ENCODE assay signal across 1 cellular context in genomic region chr12:26627335-26627734, GRCh38.
TF ChIP-seq lines count a peak whose summit lies in the region.

No MANE protein-coding gene starts in this region.

TF ChIP-seq in GM23338, 12 proteins besides CTCF, POLR2A, EP300 and RAD21 (continued from another document):
- TF ChIP-seq, protein P1, sequence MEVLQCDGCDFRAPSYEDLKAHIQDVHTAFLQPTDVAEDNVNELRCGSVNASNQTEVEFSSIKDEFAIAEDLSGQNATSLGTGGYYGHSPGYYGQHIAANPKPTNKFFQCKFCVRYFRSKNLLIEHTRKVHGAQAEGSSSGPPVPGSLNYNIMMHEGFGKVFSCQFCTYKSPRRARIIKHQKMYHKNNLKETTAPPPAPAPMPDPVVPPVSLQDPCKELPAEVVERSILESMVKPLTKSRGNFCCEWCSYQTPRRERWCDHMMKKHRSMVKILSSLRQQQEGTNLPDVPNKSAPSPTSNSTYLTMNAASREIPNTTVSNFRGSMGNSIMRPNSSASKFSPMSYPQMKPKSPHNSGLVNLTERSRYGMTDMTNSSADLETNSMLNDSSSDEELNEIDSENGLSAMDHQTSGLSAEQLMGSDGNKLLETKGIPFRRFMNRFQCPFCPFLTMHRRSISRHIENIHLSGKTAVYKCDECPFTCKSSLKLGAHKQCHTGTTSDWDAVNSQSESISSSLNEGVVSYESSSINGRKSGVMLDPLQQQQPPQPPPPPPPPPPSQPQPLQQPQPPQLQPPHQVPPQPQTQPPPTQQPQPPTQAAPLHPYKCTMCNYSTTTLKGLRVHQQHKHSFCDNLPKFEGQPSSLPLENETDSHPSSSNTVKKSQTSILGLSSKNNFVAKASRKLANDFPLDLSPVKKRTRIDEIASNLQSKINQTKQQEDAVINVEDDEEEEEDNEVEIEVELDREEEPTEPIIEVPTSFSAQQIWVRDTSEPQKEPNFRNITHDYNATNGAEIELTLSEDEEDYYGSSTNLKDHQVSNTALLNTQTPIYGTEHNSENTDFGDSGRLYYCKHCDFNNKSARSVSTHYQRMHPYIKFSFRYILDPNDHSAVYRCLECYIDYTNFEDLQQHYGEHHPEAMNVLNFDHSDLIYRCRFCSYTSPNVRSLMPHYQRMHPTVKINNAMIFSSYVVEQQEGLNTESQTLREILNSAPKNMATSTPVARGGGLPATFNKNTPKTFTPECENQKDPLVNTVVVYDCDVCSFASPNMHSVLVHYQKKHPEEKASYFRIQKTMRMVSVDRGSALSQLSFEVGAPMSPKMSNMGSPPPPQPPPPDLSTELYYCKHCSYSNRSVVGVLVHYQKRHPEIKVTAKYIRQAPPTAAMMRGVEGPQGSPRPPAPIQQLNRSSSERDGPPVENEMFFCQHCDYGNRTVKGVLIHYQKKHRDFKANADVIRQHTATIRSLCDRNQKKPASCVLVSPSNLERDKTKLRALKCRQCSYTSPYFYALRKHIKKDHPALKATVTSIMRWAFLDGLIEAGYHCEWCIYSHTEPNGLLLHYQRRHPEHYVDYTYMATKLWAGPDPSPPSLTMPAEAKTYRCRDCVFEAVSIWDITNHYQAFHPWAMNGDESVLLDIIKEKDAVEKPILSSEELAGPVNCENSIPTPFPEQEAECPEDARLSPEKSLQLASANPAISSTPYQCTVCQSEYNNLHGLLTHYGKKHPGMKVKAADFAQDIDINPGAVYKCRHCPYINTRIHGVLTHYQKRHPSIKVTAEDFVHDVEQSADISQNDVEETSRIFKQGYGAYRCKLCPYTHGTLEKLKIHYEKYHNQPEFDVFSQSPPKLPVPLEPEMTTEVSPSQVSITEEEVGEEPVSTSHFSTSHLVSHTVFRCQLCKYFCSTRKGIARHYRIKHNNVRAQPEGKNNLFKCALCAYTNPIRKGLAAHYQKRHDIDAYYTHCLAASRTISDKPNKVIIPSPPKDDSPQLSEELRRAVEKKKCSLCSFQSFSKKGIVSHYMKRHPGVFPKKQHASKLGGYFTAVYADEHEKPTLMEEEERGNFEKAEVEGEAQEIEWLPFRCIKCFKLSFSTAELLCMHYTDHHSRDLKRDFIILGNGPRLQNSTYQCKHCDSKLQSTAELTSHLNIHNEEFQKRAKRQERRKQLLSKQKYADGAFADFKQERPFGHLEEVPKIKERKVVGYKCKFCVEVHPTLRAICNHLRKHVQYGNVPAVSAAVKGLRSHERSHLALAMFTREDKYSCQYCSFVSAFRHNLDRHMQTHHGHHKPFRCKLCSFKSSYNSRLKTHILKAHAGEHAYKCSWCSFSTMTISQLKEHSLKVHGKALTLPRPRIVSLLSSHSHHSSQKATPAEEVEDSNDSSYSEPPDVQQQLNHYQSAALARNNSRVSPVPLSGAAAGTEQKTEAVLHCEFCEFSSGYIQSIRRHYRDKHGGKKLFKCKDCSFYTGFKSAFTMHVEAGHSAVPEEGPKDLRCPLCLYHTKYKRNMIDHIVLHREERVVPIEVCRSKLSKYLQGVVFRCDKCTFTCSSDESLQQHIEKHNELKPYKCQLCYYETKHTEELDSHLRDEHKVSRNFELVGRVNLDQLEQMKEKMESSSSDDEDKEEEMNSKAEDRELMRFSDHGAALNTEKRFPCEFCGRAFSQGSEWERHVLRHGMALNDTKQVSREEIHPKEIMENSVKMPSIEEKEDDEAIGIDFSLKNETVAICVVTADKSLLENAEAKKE (CRISPR knock-in tag; IDR thresholded peaks at IDR 0.05) = no peak
- TF ChIP-seq CREB1 (CRISPR knock-in tag; IDR thresholded peaks at IDR 0.05; ENCODE audit: low read depth) = no peak
- TF ChIP-seq JUNB (IDR thresholded peaks at IDR 0.05; ENCODE audit: unreplicated experiment) = no peak
- no peak for TF ChIP-seq EZH2phosphoT487 (IDR thresholded peaks at IDR 0.05; ENCODE audit: unreplicated experiment)
- TF ChIP-seq NANOG (IDR thresholded peaks at IDR 0.05; ENCODE audit: borderline replicate concordance) = no peak
